30 cellular contexts compared by ENCODE assay signal in genomic region chr16:69526831-69527655, GRCh38. TPM values are rescaled to one million over a fixed set of nuclear protein-coding genes. Genes with fewer than 3 reads are reported as not detected.
DNase-seq lines count a peak whose midpoint lies in the region; ATAC-seq and TF ChIP-seq lines count a peak whose summit lies in the region.
"Had no signal": no experiment of that assay in that cellular context is flagged by ENCODE, and none has a peak within 500 bp of the region (broad histone marks: within the 10 kb centered on the region; RNA-seq: fewer than 3 reads in every experiment).

No MANE protein-coding gene starts in this region.

- no peak overlapping the region for H3K4me2 ChIP-seq in neuronal stem cell (ENCODE audit: insufficient read depth, low read length, poor library complexity, severe bottlenecking)
- H3K4me2 ChIP-seq: BLaER1, PC-9, smooth muscle cell had no signal

- CTCF ChIA-PET in A673 (lab: Charles Lee) = no interaction called here

- H3K18ac ChIP-seq in neuronal stem cell (ENCODE audit: low read length) = peak overlapping the region; percentile 41

- no peak overlapping the region for H3K4ac ChIP-seq in neuronal stem cell (ENCODE audit: low read length)

- H3K27me3 ChIP-seq in A673 (replicated peaks; ENCODE audit: insufficient read depth, low read depth, low read length, poor library complexity) = no peaks in the 10 kb centered on the region
- no peaks in the 10 kb centered on the region for H3K27me3 ChIP-seq in neuronal stem cell (ENCODE audit: control insufficient read depth in 3 of 3, insufficient read depth in 3 of 3, low read depth in 1 of 3, low read length in 3 of 3)
- H3K27me3 ChIP-seq: BLaER1, tibial nerve had no signal

- H3K27ac ChIP-seq in A673 (ENCODE audit: low read depth, low read length, poor library complexity, severe bottlenecking) = no peak overlapping the region
- H3K27ac ChIP-seq in neuronal stem cell (replicated peaks; ENCODE audit: low read length) = no peak overlapping the region
- H3K27ac ChIP-seq: BLaER1, heart right ventricle, left ventricle myocardium inferior, PC-9, tibial nerve, VCaP had no signal

- 0 out of 2 replicates have a peak, but pooled peaks cover 5% of the 10 kb centered on the region for H3K27me3 Mint-ChIP-seq in HFFc6 (ENCODE audit: insufficient read depth)
- H3K27me3 Mint-ChIP-seq: activated CD4-positive, alpha-beta T cell treated with anti-CD3 and anti-CD28 coated beads, Interleukin-2, amount 10 ng/mL, durations not matched to agents 24 days and 14 days; effector memory CD8-positive, alpha-beta T cell had no signal

- BruUV-seq in A673 (replicated peaks; lab: Mats Ljungman, UMichigan) = no TSS peak

- intact Hi-C loops in A673 (cut with micrococcal nuclease; ENCODE audit: unreplicated experiment) (no loop called here), left cardiac atrium (cut with DNase I) (no loop called here)

- peak; percentile 15; the same call in 1 of the 2 replicates for TF ChIP-seq CTCF in A673 (conservative IDR thresholded peaks at IDR 0.05; ENCODE audit: low read depth, low read length)
- peak; percentile 14; the same call in 1 of the 2 replicates for TF ChIP-seq CTCF in HFFc6 (IDR thresholded peaks at IDR 0.05)
- TF ChIP-seq CTCF in epithelial cell of proximal tubule (conservative IDR thresholded peaks at IDR 0.05; ENCODE audit: low read depth, low read length) = peak; percentile 36

- peaks cover 15% of the 10 kb centered on the region for H3K36me3 Mint-ChIP-seq in HFFc6 (ENCODE audit: low read depth)

- H3K79me1 ChIP-seq in neuronal stem cell (ENCODE audit: low read depth, low read length) = no peaks in the 10 kb centered on the region

- ATAC-seq in GM21515 (IDR thresholded peaks at IDR 0.05; ENCODE audit: unreplicated experiment) = no peak
- no peak for ATAC-seq in GM18909 (IDR thresholded peaks at IDR 0.05; ENCODE audit: poor library complexity, unreplicated experiment)
- no peak for ATAC-seq in GM18870 (IDR thresholded peaks at IDR 0.05; ENCODE audit: unreplicated experiment)
- ATAC-seq in left cardiac atrium = no peak
- ATAC-seq: activated naive CD4-positive, alpha-beta T cell treated with anti-CD3 and anti-CD28 coated beads, Interleukin-2, amount 50 U/mL, for 72 hours; effector memory CD8-positive, alpha-beta T cell; esophagus mucosa; heart right ventricle had no signal

- H4K91ac ChIP-seq in neuronal stem cell (ENCODE audit: low read depth, low read length, poor library complexity) = no peak overlapping the region

- peaks cover 15% of the 10 kb centered on the region for H3K4me1 ChIP-seq in A673 (ENCODE audit: insufficient read depth, low read length, poor library complexity, severe bottlenecking)
- H3K4me1 ChIP-seq in neuronal stem cell (ENCODE audit: control insufficient read depth in 2 of 2, insufficient read depth in 1 of 2, low read depth in 1 of 2, low read length in 2 of 2) = peaks cover 6 to 8% of the 10 kb centered on the region in 2 donors

- no peak overlapping the region for H2BK120ac ChIP-seq in neuronal stem cell (ENCODE audit: low read depth, low read length)

- H2BK12ac ChIP-seq in neuronal stem cell (ENCODE audit: low read length) = peak overlapping the region; percentile 36

- H3K27ac Mint-ChIP-seq in HFFc6 = no peak overlapping the region
- H3K27ac Mint-ChIP-seq: activated CD4-positive, alpha-beta T cell treated with anti-CD3 and anti-CD28 coated beads, Interleukin-2, amount 10 ng/mL, durations not matched to agents 24 days and 14 days; activated naive CD4-positive, alpha-beta T cell treated with anti-CD3 and anti-CD28 coated beads, Interleukin-2, amount 50 U/mL, for 72 hours; effector memory CD8-positive, alpha-beta T cell; T-helper 2 cell treated with Interferon-gamma antibody and Interleukin-4, amounts not matched to agents 5 μg/mL and 100 μg/mL, for 36 hours had no signal

- H4K8ac ChIP-seq in neuronal stem cell (ENCODE audit: low read depth, low read length) = no peak overlapping the region

- H2AK5ac ChIP-seq in neuronal stem cell (ENCODE audit: low read depth, low read length) = no peak overlapping the region

- DNase-seq in A673 (ENCODE audit: low spot score) (no peak), HFFc6 (no peak), epithelial cell of proximal tubule (ENCODE audit: low read depth) (peak; percentile 74), neuronal stem cell (ENCODE audit: low spot score) (no peak), left cardiac atrium (no peak)
- DNase-seq: activated CD4-positive, alpha-beta T cell treated with anti-CD3 and anti-CD28 coated beads, Interleukin-2, amount 10 ng/mL, durations not matched to agents 24 days and 14 days; cortex of kidney; effector memory CD8-positive, alpha-beta T cell; foreskin fibroblast; GDM1; heart right ventricle; left ventricle myocardium inferior; MV-4-11; NCI-H1694; NCI-H524; NK-92 treated with Interleukin-12 subunit alpha and Interleukin-12 subunit beta, amount 100 ng/mL, for 24 hours; occipital lobe; PC-9; SHP77; stimulated activated CD4-positive, alpha-beta T cell treated with anti-CD3 and anti-CD28 coated beads, Interleukin-1b, Interleukin-23, amount 100 ng/mL, for 48 hours had no signal

- H3K4me1 Mint-ChIP-seq in HFFc6 (ENCODE audit: low read depth) = peaks cover 39% of the 10 kb centered on the region

- no CpG with 5 or more reads among the region's 11 CpGs for WGBS in neuronal stem cell (ENCODE audit: extremely low coverage in 2 of 2, insufficient read length in 2 of 2, insufficient replicate concordance in 1 of 2), 2 donors

- no peaks in the 10 kb centered on the region for H3K36me3 ChIP-seq in A673 (ENCODE audit: insufficient read depth, low read length, poor library complexity, severe bottlenecking)
- H3K36me3 ChIP-seq in neuronal stem cell (replicated peaks in 1 of 2; ENCODE audit: control insufficient read depth in 2 of 2, insufficient read depth in 2 of 2, low read length in 2 of 2) = no peaks in the 10 kb centered on the region
- H3K36me3 ChIP-seq: BLaER1, heart right ventricle, left ventricle myocardium inferior, tibial nerve had no signal

- no peak overlapping the region for H3K14ac ChIP-seq in neuronal stem cell (ENCODE audit: low read length)

- no peak overlapping the region for H2AFZ ChIP-seq in neuronal stem cell (ENCODE audit: low read length)
- H2AFZ ChIP-seq: PC-9 had no signal

- H3K9me3 ChIP-seq in A673 (ENCODE audit: low read depth, low read length, poor library complexity, severe bottlenecking) (no peaks in the 10 kb centered on the region), neuronal stem cell (replicated peaks in 1 of 2; ENCODE audit: control insufficient read depth in 2 of 2, insufficient read depth in 1 of 2, low read depth in 1 of 2, low read length in 2 of 2) (no peaks in the 10 kb centered on the region)
- H3K9me3 ChIP-seq: BLaER1, heart right ventricle, left ventricle myocardium inferior, tibial nerve had no signal

- peak overlapping the region; percentile 34 for H2BK15ac ChIP-seq in neuronal stem cell (ENCODE audit: low read length)

- no peak overlapping the region for H3K23ac ChIP-seq in neuronal stem cell (ENCODE audit: low read depth, low read length, poor library complexity)

- no peak overlapping the region for H2BK5ac ChIP-seq in neuronal stem cell (ENCODE audit: low read length)

- no peak overlapping the region for H3K4me3 Mint-ChIP-seq in HFFc6
- H3K4me3 Mint-ChIP-seq: activated CD4-positive, alpha-beta T cell treated with anti-CD3 and anti-CD28 coated beads, Interleukin-2, amount 10 ng/mL, durations not matched to agents 24 days and 14 days; effector memory CD8-positive, alpha-beta T cell; T-helper 2 cell treated with Interferon-gamma antibody and Interleukin-4, amounts not matched to agents 5 μg/mL and 100 μg/mL, for 36 hours had no signal

- H3K9me3 Mint-ChIP-seq in HFFc6 = no peaks in the 10 kb centered on the region
- H3K9me3 Mint-ChIP-seq: effector memory CD8-positive, alpha-beta T cell; T-helper 2 cell treated with Interferon-gamma antibody and Interleukin-4, amounts not matched to agents 5 μg/mL and 100 μg/mL, for 36 hours had no signal

- H3K4me3 ChIP-seq in A673 (ENCODE audit: low read depth, low read length, poor library complexity, severe bottlenecking) = no peak overlapping the region
- H3K4me3 ChIP-seq in epithelial cell of proximal tubule (ENCODE audit: low read depth, low read length) = no peak overlapping the region
- no peak overlapping the region for H3K4me3 ChIP-seq in neuronal stem cell (ENCODE audit: low read length in 2 of 2)
- H3K4me3 ChIP-seq: BLaER1, heart right ventricle, left ventricle myocardium inferior, PC-9, smooth muscle cell, tibial nerve had no signal

- H3K9ac ChIP-seq in neuronal stem cell (ENCODE audit: low read depth, low read length, poor library complexity) = no peak overlapping the region
- H3K9ac ChIP-seq: BLaER1 had no signal

- POLR2A ChIA-PET in A673 (lab: Charles Lee; ENCODE audit: low non-redundant PET) = interaction anchor here (0.6 kb wide), 1 partner anchor 88 kb away, joined by 5 read pairs; no protein-coding TSS in a partner anchor

RNA-seq across cellular contexts. Expression of gene NFAT5, which starts 38.7 kb away (rescaled TPM):
- total RNA-seq in A673 (2021) = 32.0 and 34.8 TPM in 2 replicates
- 100 to 1,000 TPM in 1 of 6 experiments, 10 to 100 TPM in 5; 52.0 to 114 (median 63.7) TPM for total RNA-seq in HFFc6 (2021; fragmentation: NEBNext Ultra II Directional; extraction: Animal tissue kit (Norgen Biotek cat#: 25700))
- total RNA-seq in epithelial cell of proximal tubule = 5.1 and 6.5 TPM in 2 replicates
- polyA plus RNA-seq in neuronal stem cell (2013, experiment 1 of 2) = 14.3 TPM
- polyA plus RNA-seq in neuronal stem cell (2013, experiment 2 of 2) = 15.4 TPM
- 10 to 100 TPM; 19.7 to 23.6 TPM for total RNA-seq in left cardiac atrium
